Comparison of ENCODE assay signal across 1 cellular context in genomic region chr4:121760205-121760604, GRCh38.
TF ChIP-seq lines count a peak whose summit lies in the region.

No MANE protein-coding gene starts in this region.

TF ChIP-seq in IMR-90, 13 proteins besides CTCF, POLR2A, EP300 and RAD21 (continued from another document):
- no peak for TF ChIP-seq MAFK (IDR thresholded peaks at IDR 0.05; ENCODE audit: low read depth, low read length)
TF ChIP-seq in IMR-90: peak in this region for 0.
